In genomic region chr1:10432910-10433785, GRCh38 we compare ENCODE assay signal across 21 cellular contexts. TPM values are rescaled to one million over a fixed set of nuclear protein-coding genes. Genes with fewer than 3 reads are reported as not detected.
DNase-seq lines count a peak whose midpoint lies in the region; ATAC-seq, FAIRE-seq and TF ChIP-seq lines count a peak whose summit lies in the region.
"Had no signal": no experiment of that assay in that cellular context is flagged by ENCODE, and none has a peak within 500 bp of the region (broad histone marks: within the 10 kb centered on the region; RNA-seq: fewer than 3 reads in every experiment).

No MANE protein-coding gene starts in this region.

- H2AFZ ChIP-seq in GM12878 (ENCODE audit: control insufficient read depth, low read depth, low read length): peak overlapping the region; percentile 35

- intact Hi-C loops in GM12878 (cut with micrococcal nuclease; ENCODE audit: unreplicated experiment): no loop called here
- intact Hi-C loops in naive thymus-derived CD4-positive, alpha-beta T cell (cut with micrococcal nuclease): loop anchor here in 1 of 2 donors (5.0 kb wide), 1 partner anchor 434 kb away; no protein-coding TSS in a partner anchor

- no peaks in the 10 kb centered on the region for H3K27me3 ChIP-seq in CD4-positive, CD25-positive, alpha-beta regulatory T cell (ENCODE audit: control insufficient read depth, insufficient read depth, low read length)
- H3K27me3 ChIP-seq in GM12878 (replicated peaks in 1 of 2; ENCODE audit: control insufficient read depth in 2 of 2, insufficient read depth in 2 of 2, low read length in 1 of 2): no peaks in the 10 kb centered on the region
- H3K27me3 ChIP-seq in naive thymus-derived CD4-positive, alpha-beta T cell (ENCODE audit: control insufficient read depth in 2 of 2, insufficient read depth in 2 of 2, low read length in 2 of 2): no peaks in the 10 kb centered on the region

- peak overlapping the region; percentile 68 for H3K4me2 ChIP-seq in GM12878 (ENCODE audit: control insufficient read depth, insufficient read depth)

- no peak for FAIRE-seq in GM12878 (lab: Jason Lieb, UNC)

- TF ChIP-seq RAD21 in GM12878 (IDR thresholded peaks at IDR 0.05; ENCODE audit: insufficient read depth, low read depth, low read length): no peak

- no peaks in the 10 kb centered on the region for H3K36me3 ChIP-seq in CD4-positive, CD25-positive, alpha-beta regulatory T cell (ENCODE audit: control insufficient read depth, insufficient read depth, low read length)
- H3K36me3 ChIP-seq in GM12878 (ENCODE audit: control insufficient read depth in 2 of 2, insufficient read depth in 2 of 2, low read length in 1 of 2): no peaks in the 10 kb centered on the region
- H3K36me3 ChIP-seq in naive thymus-derived CD4-positive, alpha-beta T cell (ENCODE audit: control insufficient read depth in 2 of 3, insufficient read depth in 3 of 3, low read length in 3 of 3): no peaks in the 10 kb centered on the region
- H3K36me3 ChIP-seq: prostate gland had no signal

- POLR2A ChIA-PET in GM12878 (lab: Charles Lee): interaction anchor here (0.6 to 2.8 kb wide), 8 partner anchors 9 to 482 kb away, joined by 3 to 10 read pairs (median 4); partner anchors contain the start of gene DFFA
- POLR2A ChIA-PET in naive thymus-derived CD4-positive, alpha-beta T cell (lab: Charles Lee): no interaction called here

- CTCF ChIA-PET in GM12878 (lab: Yijun Ruan, JAX): interaction anchor here (1.0 to 10.5 kb wide), 7 partner anchors 12 to 224 kb away, joined by 3 to 292 read pairs (median 6); no protein-coding TSS in a partner anchor
- CTCF ChIA-PET in naive thymus-derived CD4-positive, alpha-beta T cell (lab: Charles Lee): interaction anchor here (0.5 kb wide), 1 partner anchor 8 kb away, joined by 3 read pairs; no protein-coding TSS in a partner anchor

- H3K27ac Mint-ChIP-seq in CD4-positive, CD25-positive, alpha-beta regulatory T cell: no peak overlapping the region
- H3K27ac Mint-ChIP-seq in IgD-negative memory B cell (peak overlapping the region; percentile 53 to 97 (median 75)), neural crest cell (ENCODE audit: unreplicated experiment) (no peak overlapping the region)
- H3K27ac Mint-ChIP-seq in naive thymus-derived CD4-positive, alpha-beta T cell: peak overlapping the region in 1 of 9 donors; percentile 36
- H3K27ac Mint-ChIP-seq: activated CD8-positive, alpha-beta T cell treated with anti-CD3 and anti-CD28 coated beads for 36 hours; activated naive CD4-positive, alpha-beta T cell treated with anti-CD3 and anti-CD28 coated beads, Interleukin-2, amount 10 ng/mL, durations not matched to agents 7 days and 5 days; dendritic cell treated with granulocyte-macrophage colony-stimulating factor and Interleukin-4, amounts not matched to agents 40 ng/mL and 50 ng/mL, for 4 days had no signal

- H3K4me1 Mint-ChIP-seq in CD4-positive, CD25-positive, alpha-beta regulatory T cell: peaks cover 9 to 28% (median 17%) of the 10 kb centered on the region in 4 donors
- H3K4me1 Mint-ChIP-seq in IgD-negative memory B cell (peaks cover 15 to 20% (median 17%) of the 10 kb centered on the region in 3 donors), neural crest cell (peaks cover 37% of the 10 kb centered on the region)
- H3K4me1 Mint-ChIP-seq in naive thymus-derived CD4-positive, alpha-beta T cell: peaks cover 0 to 23% (median 17%) of the 10 kb centered on the region in 7 donors

- H3K4me3 ChIP-seq in CD4-positive, CD25-positive, alpha-beta regulatory T cell (ENCODE audit: low read depth, low read length): no peak overlapping the region
- peak overlapping the region; percentile 16; the same call in 1 of the 2 replicates for H3K4me3 ChIP-seq in GM12878
- no peak overlapping the region for H3K4me3 ChIP-seq in naive thymus-derived CD4-positive, alpha-beta T cell (ENCODE audit: low read length)
- H3K4me3 ChIP-seq: prostate gland had no signal

- H3K36me3 Mint-ChIP-seq in CD4-positive, CD25-positive, alpha-beta regulatory T cell: peaks cover 3% of the 10 kb centered on the region
- H3K36me3 Mint-ChIP-seq in IgD-negative memory B cell: no peaks in the 10 kb centered on the region
- H3K36me3 Mint-ChIP-seq in neural crest cell (ENCODE audit: low read depth): peaks cover 4% of the 10 kb centered on the region
- no peaks in the 10 kb centered on the region for H3K36me3 Mint-ChIP-seq in naive thymus-derived CD4-positive, alpha-beta T cell
- H3K36me3 Mint-ChIP-seq: activated naive CD4-positive, alpha-beta T cell treated with anti-CD3 and anti-CD28 coated beads, Interleukin-2, amount 10 ng/mL, durations not matched to agents 7 days and 5 days had no signal

- peaks cover 19% of the 10 kb centered on the region for H3K4me1 ChIP-seq in CD4-positive, CD25-positive, alpha-beta regulatory T cell (ENCODE audit: control insufficient read depth, insufficient read depth, low read length, poor library complexity, severe bottlenecking)
- peaks cover 24% of the 10 kb centered on the region for H3K4me1 ChIP-seq in GM12878 (ENCODE audit: control insufficient read depth, insufficient read depth, low read length)
- peaks cover 3 to 8% of the 10 kb centered on the region in 2 donors for H3K4me1 ChIP-seq in naive thymus-derived CD4-positive, alpha-beta T cell (ENCODE audit: control insufficient read depth in 2 of 2, insufficient read depth in 2 of 2, low read length in 2 of 2)

- H3K79me2 ChIP-seq in GM12878 (ENCODE audit: control insufficient read depth, insufficient read depth, low read length): peaks cover 7% of the 10 kb centered on the region

- no peak for DNase-seq in CD4-positive, CD25-positive, alpha-beta regulatory T cell
- DNase-seq in GM12878 (ENCODE audit: low read depth, low spot score) (no peak), neural crest cell (ENCODE audit: low read depth, low spot score) (no peak), activated gamma-delta T cell treated with Interleukin-2 at 50 U/mL for 16 hours (no peak), amniotic stem cell (lab: John Stamatoyannopoulos, UW) (no peak), T-helper 2 cell (no peak)
- no peak for DNase-seq in naive thymus-derived CD4-positive, alpha-beta T cell
- DNase-seq: activated CD8-positive, alpha-beta T cell treated with anti-CD3 and anti-CD28 coated beads for 36 hours; activated naive CD4-positive, alpha-beta T cell treated with anti-CD3 and anti-CD28 coated beads, Interleukin-2, amount 10 ng/mL, durations not matched to agents 7 days and 5 days; aorta; caudate nucleus; glutamatergic neuron; left cardiac atrium; NCI-H2171 treated with DMSO at 0.1 percent for 48 hours; NCI-H526; stimulated activated CD4-positive, alpha-beta T cell treated with anti-CD3 and anti-CD28 coated beads, Interleukin-1b, Interleukin-23, amount 100 ng/mL, for 48 hours had no signal

- 54% methylated on average over 14 of the region's 15 CpGs for WGBS in GM12878 (ENCODE audit: insufficient coverage, insufficient replicate concordance, low lambda C conversion rate, missing lambda C conversion rate)

- TF ChIP-seq EP300 in GM12878 (IDR thresholded peaks at IDR 0.05; ENCODE audit: borderline replicate concordance in 1 of 2, control insufficient read depth in 1 of 2, low read depth in 2 of 2, low read length in 2 of 2): no peak

- TF ChIP-seq POLR2A in GM12878 (IDR thresholded peaks at IDR 0.05; ENCODE audit: low read depth, low read length): no peak

- ATAC-seq in CD4-positive, CD25-positive, alpha-beta regulatory T cell (ENCODE audit: low read depth in 2 of 2): no peak
- ATAC-seq in GM12878: no peak; the same call in 1 of the 3 replicates
- no peak for ATAC-seq in naive thymus-derived CD4-positive, alpha-beta T cell
- ATAC-seq: activated CD8-positive, alpha-beta T cell treated with anti-CD3 and anti-CD28 coated beads for 36 hours; left cardiac atrium had no signal

- TF ChIP-seq CTCF in GM12878 (IDR thresholded peaks at IDR 0.05 in 2 of 3, conservative IDR thresholded peaks at IDR 0.05 in 1 of 3; ENCODE audit: control insufficient read depth in 2 of 3, extremely low read depth in 1 of 3, insufficient read depth in 1 of 3, low read depth in 3 of 3, low read length in 3 of 3) (no peak), neural crest cell (conservative IDR thresholded peaks at IDR 0.05) (no peak)

- no peaks in the 10 kb centered on the region for H3K27me3 Mint-ChIP-seq in CD4-positive, CD25-positive, alpha-beta regulatory T cell
- no peaks in the 10 kb centered on the region for H3K27me3 Mint-ChIP-seq in IgD-negative memory B cell
- H3K27me3 Mint-ChIP-seq in neural crest cell (ENCODE audit: low read depth): no peaks in the 10 kb centered on the region
- H3K27me3 Mint-ChIP-seq in naive thymus-derived CD4-positive, alpha-beta T cell: peaks cover 0 to 2% (median 0%) of the 10 kb centered on the region in 5 donors
- H3K27me3 Mint-ChIP-seq: activated CD8-positive, alpha-beta T cell treated with anti-CD3 and anti-CD28 coated beads for 36 hours; activated naive CD4-positive, alpha-beta T cell treated with anti-CD3 and anti-CD28 coated beads, Interleukin-2, amount 10 ng/mL, durations not matched to agents 7 days and 5 days; dendritic cell treated with granulocyte-macrophage colony-stimulating factor and Interleukin-4, amounts not matched to agents 40 ng/mL and 50 ng/mL, for 4 days had no signal

- no peaks in the 10 kb centered on the region for H4K20me1 ChIP-seq in GM12878 (ENCODE audit: control insufficient read depth, insufficient read depth)

- SMC1A ChIA-PET in GM12878 (lab: Charles Lee; ENCODE audit: uncharacterized antibody, unreplicated experiment): interaction anchor here (0.6 to 9.0 kb wide), 10 partner anchors 9 to 78 kb away, joined by 3 to 122 read pairs (median 4); partner anchors contain the start of genes DFFA, PEX14 and PGD

- H3K9ac ChIP-seq in GM12878 (ENCODE audit: control insufficient read depth, insufficient read depth, low read length): 0 out of 2 replicates have a peak overlapping the region, but pooled peaks have one; percentile 19

- no peak overlapping the region for H3K27ac ChIP-seq in CD4-positive, CD25-positive, alpha-beta regulatory T cell (ENCODE audit: insufficient read depth, low read length, poor library complexity, severe bottlenecking)
- H3K27ac ChIP-seq in GM12878 (ENCODE audit: control insufficient read depth, insufficient read depth): 0 out of 2 replicates have a peak overlapping the region, but pooled peaks have one; percentile 40
- H3K27ac ChIP-seq in naive thymus-derived CD4-positive, alpha-beta T cell (ENCODE audit: low read depth, low read length): no peak overlapping the region
- H3K27ac ChIP-seq: prostate gland had no signal

- no peaks in the 10 kb centered on the region for H3K9me3 ChIP-seq in CD4-positive, CD25-positive, alpha-beta regulatory T cell (ENCODE audit: control insufficient read depth in 2 of 2, low read length in 2 of 2)
- no peaks in the 10 kb centered on the region for H3K9me3 ChIP-seq in GM12878 (replicated peaks; ENCODE audit: control insufficient read depth, insufficient read depth, low read length)
- no peaks in the 10 kb centered on the region for H3K9me3 ChIP-seq in naive thymus-derived CD4-positive, alpha-beta T cell (ENCODE audit: control insufficient read depth in 2 of 3, low read length in 3 of 3)
- H3K9me3 ChIP-seq: prostate gland had no signal

- in situ Hi-C loops in GM12878 (cut with MboI): loop anchor here (5.0 to 10.0 kb wide), 2 partner anchors 59 to 432 kb away; no protein-coding TSS in a partner anchor

- RAD21 ChIA-PET in GM12878 (lab: Charles Lee; ENCODE audit: unreplicated experiment): interaction anchor here (0.6 to 7.6 kb wide), 4 partner anchors 23 to 441 kb away, joined by 3 to 191 read pairs (median 4); no protein-coding TSS in a partner anchor

- no TSS peak for BruUV-seq in GM12878 (replicated peaks; lab: Mats Ljungman, UMichigan)

- H3K9me3 Mint-ChIP-seq in CD4-positive, CD25-positive, alpha-beta regulatory T cell: no peaks in the 10 kb centered on the region
- H3K9me3 Mint-ChIP-seq in IgD-negative memory B cell: no peaks in the 10 kb centered on the region
- H3K9me3 Mint-ChIP-seq in neural crest cell: no peaks in the 10 kb centered on the region
- no peaks in the 10 kb centered on the region for H3K9me3 Mint-ChIP-seq in naive thymus-derived CD4-positive, alpha-beta T cell
- H3K9me3 Mint-ChIP-seq: activated CD8-positive, alpha-beta T cell treated with anti-CD3 and anti-CD28 coated beads for 36 hours; activated naive CD4-positive, alpha-beta T cell treated with anti-CD3 and anti-CD28 coated beads, Interleukin-2, amount 10 ng/mL, durations not matched to agents 7 days and 5 days; dendritic cell treated with granulocyte-macrophage colony-stimulating factor and Interleukin-4, amounts not matched to agents 40 ng/mL and 50 ng/mL, for 4 days had no signal

- H3K4me3 Mint-ChIP-seq in CD4-positive, CD25-positive, alpha-beta regulatory T cell: peak overlapping the region in 3 of 4 donors; percentile 28 to 52 (median 47)
- H3K4me3 Mint-ChIP-seq in IgD-negative memory B cell: peak overlapping the region in 3 of 4 donors; percentile 28 to 90 (median 68)
- peak overlapping the region; percentile 70 for H3K4me3 Mint-ChIP-seq in neural crest cell
- peak overlapping the region in 1 of 10 donors; percentile 54 for H3K4me3 Mint-ChIP-seq in naive thymus-derived CD4-positive, alpha-beta T cell
- H3K4me3 Mint-ChIP-seq: dendritic cell treated with granulocyte-macrophage colony-stimulating factor and Interleukin-4, amounts not matched to agents 40 ng/mL and 50 ng/mL, for 4 days had no signal

RNA-seq across cellular contexts. Expression of gene CENPS, which starts 2.9 kb away (rescaled TPM):
- 4.9 TPM for total RNA-seq in CD4-positive, CD25-positive, alpha-beta regulatory T cell
- polyA plus RNA-seq in CD4-positive, CD25-positive, alpha-beta regulatory T cell: 1 to 10 TPM; 6.4 to 8.7 (median 7.5) TPM
- polyA plus RNA-seq in IgD-negative memory B cell (12.3 TPM), GM12878 (2011; rRNA removed) (9.4 and 15.0 TPM in 2 replicates), GM12878 (2014; fragmentation: Illumina TruSeq; extraction: Trizol) (13.3 and 15.8 TPM in 2 replicates), GM12878 (2014; fragmentation: Nextera tagmentation; extraction: Ambion mirVana) (10 to 100 TPM; 10.9 to 17.5 TPM), GM12878 (2014; rRNA removed) (13.7 and 14.3 TPM in 2 replicates), GM12878 (2016; fragmentation: Nextera tagmentation; extraction: Ambion mirVana) (10 to 100 TPM; 46.2 to 51.7 TPM)
- total RNA-seq in GM12878 (2013; cell fraction: nucleolus; rRNA removed): 3.0 and 6.2 TPM in 2 replicates
- total RNA-seq in GM12878 (2014; rRNA removed) (10.5 and 13.3 TPM in 2 replicates), GM12878 (2014; rRNA removed; fragmentation: Illumina TruSeq; extraction: Trizol) (20.7 and 21.7 TPM in 2 replicates), GM12878 (2021) (16.3 and 17.7 TPM in 2 replicates), neural crest cell (25.9 and 26.9 TPM in 2 replicates)
- 6.8 TPM for polyA plus RNA-seq in GM12878 (2011; ENCODE audit: low read depth)
- polyA plus RNA-seq in GM12878 (2011; cell fraction: cytosol; rRNA removed): 7.1 and 8.1 TPM in 2 replicates
- 4.9 and 5.6 TPM in 2 replicates for polyA plus RNA-seq in GM12878 (2011; cell fraction: nucleus; rRNA removed)
- polyA plus RNA-seq in GM12878 (2012): 11.6 and 12.7 TPM in 2 replicates
- 2.3 and 2.9 TPM in 2 replicates for polyA minus RNA-seq in GM12878 (2011; rRNA and poly(A)+ RNA removed)
- 1.9 and 2.6 TPM in 2 replicates for polyA minus RNA-seq in GM12878 (2011; cell fraction: cytosol; rRNA and poly(A)+ RNA removed)
- 2.1 and 6.8 TPM in 2 replicates for polyA minus RNA-seq in GM12878 (2011; cell fraction: nucleus; rRNA and poly(A)+ RNA removed)
- total RNA-seq in naive thymus-derived CD4-positive, alpha-beta T cell: 10 to 100 TPM in 2 of 5 experiments, 1 to 10 TPM in 3; 5.4 to 13.0 (median 9.8) TPM
- polyA plus RNA-seq in naive thymus-derived CD4-positive, alpha-beta T cell: 10 to 100 TPM in 1 of 2 donors, 1 to 10 TPM in 1; 8.7 to 13.2 TPM

RNA-seq across cellular contexts. Expression of gene CORT, which starts 16.7 kb away (rescaled TPM):
- not detected for total RNA-seq in CD4-positive, CD25-positive, alpha-beta regulatory T cell
- polyA plus RNA-seq in CD4-positive, CD25-positive, alpha-beta regulatory T cell: not detected
- polyA plus RNA-seq in IgD-negative memory B cell (not detected), GM12878 (2011; rRNA removed) (0.10 and 0.12 TPM in 2 replicates), GM12878 (2014; fragmentation: Illumina TruSeq; extraction: Trizol) (0.09 and 0.57 TPM in 2 replicates), GM12878 (2014; fragmentation: Nextera tagmentation; extraction: Ambion mirVana) (under 1 TPM in 1 of 2 experiments, not detected in 1; 0.09 TPM), GM12878 (2014; rRNA removed) (0.32 TPM in 1 of 2 replicates, not detected in the other), GM12878 (2016; fragmentation: Nextera tagmentation; extraction: Ambion mirVana) (under 1 TPM; 0.33 to 0.38 TPM)
- total RNA-seq in GM12878 (2013; cell fraction: nucleolus; rRNA removed): 0.63 and 0.91 TPM in 2 replicates
- total RNA-seq in GM12878 (2014; rRNA removed) (0.23 and 0.27 TPM in 2 replicates), GM12878 (2014; rRNA removed; fragmentation: Illumina TruSeq; extraction: Trizol) (0.18 TPM in 1 of 2 replicates, not detected in the other), GM12878 (2021) (0.49 TPM in 1 of 2 replicates, not detected in the other), neural crest cell (1.2 and 1.3 TPM in 2 replicates)
- polyA plus RNA-seq in GM12878 (2011; ENCODE audit: low read depth): 0.33 TPM
- polyA plus RNA-seq in GM12878 (2011; cell fraction: cytosol; rRNA removed): 0.18 TPM in 1 of 2 replicates, not detected in the other
- polyA plus RNA-seq in GM12878 (2011; cell fraction: nucleus; rRNA removed): 0.34 TPM in 1 of 2 replicates, not detected in the other
- 0.18 and 0.27 TPM in 2 replicates for polyA plus RNA-seq in GM12878 (2012)
- polyA minus RNA-seq in GM12878 (2011; rRNA and poly(A)+ RNA removed): 0.21 TPM in 1 of 2 replicates, not detected in the other
- polyA minus RNA-seq in GM12878 (2011; cell fraction: cytosol; rRNA and poly(A)+ RNA removed): not detected in 2 replicates
- not detected in 2 replicates for polyA minus RNA-seq in GM12878 (2011; cell fraction: nucleus; rRNA and poly(A)+ RNA removed)
- total RNA-seq in naive thymus-derived CD4-positive, alpha-beta T cell: under 1 TPM in 2 of 5 experiments, not detected in 3; 0.27 to 0.90 TPM
- not detected for polyA plus RNA-seq in naive thymus-derived CD4-positive, alpha-beta T cell
- total RNA-seq: endothelial cell of umbilical vein, left cardiac atrium, LHCN-M2 had no signal
- polyA plus RNA-seq: aorta had no signal

RNA-seq across cellular contexts. Expression of gene PGD, which starts 34.3 kb away (rescaled TPM):
- total RNA-seq in CD4-positive, CD25-positive, alpha-beta regulatory T cell: 23.2 TPM
- polyA plus RNA-seq in CD4-positive, CD25-positive, alpha-beta regulatory T cell: 10 to 100 TPM; 36.0 to 42.4 (median 40.6) TPM
- 44.8 TPM for polyA plus RNA-seq in IgD-negative memory B cell
- 36.4 and 38.2 TPM in 2 replicates for total RNA-seq in GM12878 (2013; cell fraction: nucleolus; rRNA removed)
- total RNA-seq in GM12878 (2014; rRNA removed): 149 and 151 TPM in 2 replicates
- total RNA-seq in GM12878 (2014; rRNA removed; fragmentation: Illumina TruSeq; extraction: Trizol): 126 and 129 TPM in 2 replicates
- 199 and 201 TPM in 2 replicates for total RNA-seq in GM12878 (2021)
- polyA plus RNA-seq in GM12878 (2011; ENCODE audit: low read depth): 88.3 TPM
- 76.0 and 108 TPM in 2 replicates for polyA plus RNA-seq in GM12878 (2011; rRNA removed)
- 121 TPM in 2 replicates for polyA plus RNA-seq in GM12878 (2011; cell fraction: cytosol; rRNA removed)
- 67.7 and 102 TPM in 2 replicates for polyA plus RNA-seq in GM12878 (2011; cell fraction: nucleus; rRNA removed)
- polyA plus RNA-seq in GM12878 (2012): 110 and 114 TPM in 2 replicates
- polyA plus RNA-seq in GM12878 (2014; fragmentation: Illumina TruSeq; extraction: Trizol): 262 and 279 TPM in 2 replicates
- 100 to 1,000 TPM; 152 to 190 TPM for polyA plus RNA-seq in GM12878 (2014; fragmentation: Nextera tagmentation; extraction: Ambion mirVana)
- 138 and 152 TPM in 2 replicates for polyA plus RNA-seq in GM12878 (2014; rRNA removed)
- 100 to 1,000 TPM; 193 to 196 TPM for polyA plus RNA-seq in GM12878 (2016; fragmentation: Nextera tagmentation; extraction: Ambion mirVana)
- 136 and 155 TPM in 2 replicates for polyA minus RNA-seq in GM12878 (2011; rRNA and poly(A)+ RNA removed)
- polyA minus RNA-seq in GM12878 (2011; cell fraction: cytosol; rRNA and poly(A)+ RNA removed): 55.6 and 57.6 TPM in 2 replicates
- 22.0 and 45.4 TPM in 2 replicates for polyA minus RNA-seq in GM12878 (2011; cell fraction: nucleus; rRNA and poly(A)+ RNA removed)
- 484 and 496 TPM in 2 replicates for total RNA-seq in neural crest cell
- 100 to 1,000 TPM in 1 of 5 experiments, 10 to 100 TPM in 4; 42.0 to 110 (median 48.5) TPM for total RNA-seq in naive thymus-derived CD4-positive, alpha-beta T cell
- 10 to 100 TPM; 45.8 to 47.0 TPM for polyA plus RNA-seq in naive thymus-derived CD4-positive, alpha-beta T cell

RNA-seq across cellular contexts. Expression of gene DFFA, which starts 39.2 kb away (rescaled TPM):
- total RNA-seq in CD4-positive, CD25-positive, alpha-beta regulatory T cell: 19.2 TPM
- polyA plus RNA-seq in CD4-positive, CD25-positive, alpha-beta regulatory T cell: 10 to 100 TPM; 16.3 to 21.4 (median 18.5) TPM
- polyA plus RNA-seq in IgD-negative memory B cell (37.5 TPM), GM12878 (2011; rRNA removed) (32.8 and 38.1 TPM in 2 replicates), GM12878 (2014; fragmentation: Illumina TruSeq; extraction: Trizol) (31.7 and 37.4 TPM in 2 replicates), GM12878 (2014; fragmentation: Nextera tagmentation; extraction: Ambion mirVana) (10 to 100 TPM; 55.6 to 57.3 TPM), GM12878 (2014; rRNA removed) (36.1 and 41.1 TPM in 2 replicates), GM12878 (2016; fragmentation: Nextera tagmentation; extraction: Ambion mirVana) (10 to 100 TPM; 78.8 to 83.8 TPM)
- 39.4 and 39.5 TPM in 2 replicates for total RNA-seq in GM12878 (2013; cell fraction: nucleolus; rRNA removed)
- total RNA-seq in GM12878 (2014; rRNA removed) (41.2 and 43.3 TPM in 2 replicates), GM12878 (2014; rRNA removed; fragmentation: Illumina TruSeq; extraction: Trizol) (43.0 and 49.2 TPM in 2 replicates), GM12878 (2021) (56.0 and 56.4 TPM in 2 replicates), neural crest cell (50.5 and 54.0 TPM in 2 replicates)
- 14.8 TPM for polyA plus RNA-seq in GM12878 (2011; ENCODE audit: low read depth)
- 33.6 and 35.5 TPM in 2 replicates for polyA plus RNA-seq in GM12878 (2011; cell fraction: cytosol; rRNA removed)
- polyA plus RNA-seq in GM12878 (2011; cell fraction: nucleus; rRNA removed): 13.9 and 15.4 TPM in 2 replicates
- polyA plus RNA-seq in GM12878 (2012): 21.9 and 23.7 TPM in 2 replicates
- 53.0 and 57.9 TPM in 2 replicates for polyA minus RNA-seq in GM12878 (2011; rRNA and poly(A)+ RNA removed)
- 11.3 and 12.0 TPM in 2 replicates for polyA minus RNA-seq in GM12878 (2011; cell fraction: cytosol; rRNA and poly(A)+ RNA removed)
- 5.2 and 7.7 TPM in 2 replicates for polyA minus RNA-seq in GM12878 (2011; cell fraction: nucleus; rRNA and poly(A)+ RNA removed)
- total RNA-seq in naive thymus-derived CD4-positive, alpha-beta T cell: 10 to 100 TPM; 13.5 to 36.0 (median 23.4) TPM
- polyA plus RNA-seq in naive thymus-derived CD4-positive, alpha-beta T cell: 10 to 100 TPM; 16.5 to 36.7 TPM

RNA-seq across cellular contexts. Expression of gene PEX14, which starts 41.6 kb away (rescaled TPM):
- total RNA-seq in CD4-positive, CD25-positive, alpha-beta regulatory T cell: 22.4 TPM
- polyA plus RNA-seq in CD4-positive, CD25-positive, alpha-beta regulatory T cell: 1 to 10 TPM; 3.5 to 5.2 (median 4.4) TPM
- polyA plus RNA-seq in IgD-negative memory B cell: 7.6 TPM
- 20.9 and 23.3 TPM in 2 replicates for total RNA-seq in GM12878 (2013; cell fraction: nucleolus; rRNA removed)
- total RNA-seq in GM12878 (2014; rRNA removed): 14.1 and 14.6 TPM in 2 replicates
- 7.6 and 11.3 TPM in 2 replicates for total RNA-seq in GM12878 (2014; rRNA removed; fragmentation: Illumina TruSeq; extraction: Trizol)
- total RNA-seq in GM12878 (2021): 21.5 and 21.9 TPM in 2 replicates
- polyA plus RNA-seq in GM12878 (2011; ENCODE audit: low read depth): 5.1 TPM
- polyA plus RNA-seq in GM12878 (2011; rRNA removed): 4.0 and 6.0 TPM in 2 replicates
- 8.3 and 10.1 TPM in 2 replicates for polyA plus RNA-seq in GM12878 (2011; cell fraction: cytosol; rRNA removed)
- polyA plus RNA-seq in GM12878 (2011; cell fraction: nucleus; rRNA removed): 19.6 and 30.4 TPM in 2 replicates
- polyA plus RNA-seq in GM12878 (2012): 15.9 and 16.2 TPM in 2 replicates
- 3.3 and 10.7 TPM in 2 replicates for polyA plus RNA-seq in GM12878 (2014; fragmentation: Illumina TruSeq; extraction: Trizol)
- 1 to 10 TPM; 1.4 to 1.5 TPM for polyA plus RNA-seq in GM12878 (2014; fragmentation: Nextera tagmentation; extraction: Ambion mirVana)
- polyA plus RNA-seq in GM12878 (2014; rRNA removed): 12.8 and 15.6 TPM in 2 replicates
- 10 to 100 TPM; 20.6 to 23.2 TPM for polyA plus RNA-seq in GM12878 (2016; fragmentation: Nextera tagmentation; extraction: Ambion mirVana)
- polyA minus RNA-seq in GM12878 (2011; rRNA and poly(A)+ RNA removed): 3.2 and 8.4 TPM in 2 replicates
- 5.2 and 7.4 TPM in 2 replicates for polyA minus RNA-seq in GM12878 (2011; cell fraction: cytosol; rRNA and poly(A)+ RNA removed)
- 8.6 and 14.5 TPM in 2 replicates for polyA minus RNA-seq in GM12878 (2011; cell fraction: nucleus; rRNA and poly(A)+ RNA removed)
- 21.5 and 28.0 TPM in 2 replicates for total RNA-seq in neural crest cell
- 10 to 100 TPM; 20.9 to 27.8 (median 22.0) TPM for total RNA-seq in naive thymus-derived CD4-positive, alpha-beta T cell
- 1 to 10 TPM; 3.6 to 6.8 TPM for polyA plus RNA-seq in naive thymus-derived CD4-positive, alpha-beta T cell

Comparison
In these comparisons a context has a peak if more than half of its experiments do, and no peak if none do; other contexts are left out.
1. H3K27ac Mint-ChIP-seq: peak in IgD-negative memory B cell (3 of 3); none in CD4-positive, CD25-positive, alpha-beta regulatory T cell (0 of 3) and neural crest cell (single experiment).